8 cellular contexts compared by ENCODE assay signal in genomic region chr15:56464893-56465520, GRCh38. TPM values are rescaled to one million over a fixed set of nuclear protein-coding genes. Genes with fewer than 3 reads are reported as not detected.
DNase-seq lines count a peak whose midpoint lies in the region; ATAC-seq and TF ChIP-seq lines count a peak whose summit lies in the region.

TSS of gene MNS1 (minus strand) at chr15:56465137. CDS start at chr15:56464972, 165 bp downstream.

- H3K4me3 ChIP-seq in epithelial cell of esophagus (ENCODE audit: low read length), result peak within 1 kb of the TSS; percentile 60

- H3K27ac Mint-ChIP-seq in Calu3 (ENCODE audit: unreplicated experiment), result peak within 1 kb of the TSS; percentile 91

- CTCF ChIA-PET in Calu3 (lab: Charles Lee), result interaction anchor here (0.9 to 1.4 kb wide), 6 partner anchors 9 to 867 kb away, joined by 3 to 6 read pairs (median 4); no protein-coding TSS in a partner anchor

- H3K36me3 Mint-ChIP-seq in Calu3 (ENCODE audit: insufficient read depth, unreplicated experiment), result peaks cover 28% of the 10 kb centered on the region

- DNase-seq in Calu3, result peak; percentile 97
- DNase-seq in HS-27A (ENCODE audit: low read depth), result peak; percentile 96
- peak; percentile 97 for DNase-seq in NOMO-1 treated with DMSO at 0.1 percent for 48 hours (lab: John Stamatoyannopoulos, UW; ENCODE audit: unreplicated experiment)
- DNase-seq in activated CD8-positive, alpha-beta memory T cell treated with anti-CD3 and anti-CD28 coated beads, Interleukin-2, amount 50 U/mL, for 4 hours, result peak; percentile 58
- DNase-seq in epithelial cell of esophagus (ENCODE audit: low read depth), result peak; percentile 96
- peak; percentile 93 for DNase-seq in midbrain (lab: John Stamatoyannopoulos, UW)
- peak; percentile 61 to 67 for DNase-seq in stimulated activated CD8-positive, alpha-beta memory T cell treated with anti-CD3 and anti-CD28 coated beads, Interleukin-2, amount 100 ng/mL, for 48 hours (ENCODE audit: low read depth in 2 of 2)

- H3K9me3 Mint-ChIP-seq in Calu3 (ENCODE audit: low read depth, unreplicated experiment), result no peaks in the 10 kb centered on the region

- intact Hi-C loops in Calu3 (cut with micrococcal nuclease; ENCODE audit: unreplicated experiment), result no loop called here

- H3K4me3 Mint-ChIP-seq in Calu3 (ENCODE audit: low read depth, unreplicated experiment), result peak within 1 kb of the TSS; percentile 93

- BruUV-seq in Calu3 (replicated peaks; lab: Mats Ljungman, UMichigan), result TSS peak; percentile 90

- peaks cover 39% of the 10 kb centered on the region for H3K4me1 Mint-ChIP-seq in Calu3 (ENCODE audit: low read depth, unreplicated experiment)

- peak; percentile 98 for ATAC-seq in GM21360 (IDR thresholded peaks at IDR 0.05; ENCODE audit: unreplicated experiment)

- H3K27me3 Mint-ChIP-seq in Calu3 (ENCODE audit: unreplicated experiment), result no peaks in the 10 kb centered on the region

- no peak for TF ChIP-seq CTCF in Calu3 (IDR thresholded peaks at IDR 0.05; ENCODE audit: unreplicated experiment)
- no peak for TF ChIP-seq CTCF in epithelial cell of esophagus (IDR thresholded peaks at IDR 0.05; ENCODE audit: insufficient read depth, low read depth, low read length, missing control alignments)

RNA-seq across cellular contexts. Expression of gene MNS1, which starts in this region (rescaled TPM):
- total RNA-seq in Calu3 (2022), result 25.5 and 37.7 TPM in 2 replicates

Comparison
In these comparisons a context has a peak if more than half of its experiments do, and no peak if none do; other contexts are left out.
1. Peak in every context shown above with its lines: DNase-seq, ATAC-seq and H3K4me3 ChIP-seq.